Comparison of ENCODE assay signal across 22 cellular contexts in genomic region chr2:133509777-133510176, GRCh38. TPM values are rescaled to one million over a fixed set of nuclear protein-coding genes. Genes with fewer than 3 reads are reported as not detected.
"Had no signal": no experiment of that assay in that cellular context is flagged by ENCODE, and none has a peak within 500 bp of the region (broad histone marks: within the 10 kb centered on the region; RNA-seq: fewer than 3 reads in every experiment).

No MANE protein-coding gene starts in this region.

- ATAC-seq: heart right ventricle; left lobe of liver; naive thymus-derived CD8-positive, alpha-beta T cell; right cardiac atrium had no signal

- H3K4me3 Mint-ChIP-seq: naive thymus-derived CD8-positive, alpha-beta T cell; neural crest cell had no signal

- H3K4me3 ChIP-seq: coronary artery, dorsolateral prefrontal cortex, heart right ventricle, ovary, stomach, thoracic aorta, transverse colon had no signal

- H3K9me3 ChIP-seq: heart right ventricle, ovary, stomach, thoracic aorta, transverse colon had no signal

- H3K9me3 Mint-ChIP-seq: neural crest cell had no signal

- H3K36me3 ChIP-seq: heart right ventricle, ovary, stomach, thoracic aorta, transverse colon had no signal

- H3K27me3 ChIP-seq: dorsolateral prefrontal cortex, heart right ventricle, ovary, stomach, transverse colon had no signal

- H3K27ac ChIP-seq: coronary artery, dorsolateral prefrontal cortex, heart right ventricle, ovary, stomach, thoracic aorta, transverse colon had no signal

- DNase-seq: dorsolateral prefrontal cortex; effector memory CD4-positive, alpha-beta T cell; foreskin melanocyte; heart right ventricle; hypothalamus; mammary epithelial cell; naive thymus-derived CD8-positive, alpha-beta T cell; nucleus accumbens; ovary; right cardiac atrium; small intestine; stimulated activated CD4-positive, alpha-beta T cell treated with anti-CD3 and anti-CD28 coated beads, Interleukin-12 subunit alpha, Interleukin-12 subunit beta, amount 100 ng/mL, for 4 hours; stimulated activated naive CD4-positive, alpha-beta T cell; stomach; substantia nigra; transverse colon had no signal

- H3K27ac Mint-ChIP-seq: naive thymus-derived CD8-positive, alpha-beta T cell had no signal

- H3K36me3 Mint-ChIP-seq: naive thymus-derived CD8-positive, alpha-beta T cell had no signal

- FAIRE-seq: endometrium, islet of Langerhans, small intestine had no signal

- H3K4me1 Mint-ChIP-seq: naive thymus-derived CD8-positive, alpha-beta T cell had no signal

RNA-seq across cellular contexts. Expression of gene NCKAP5, which starts 58.5 kb away (rescaled TPM):
- total RNA-seq: naive thymus-derived CD8-positive, alpha-beta T cell had no signal
- polyA plus RNA-seq: naive thymus-derived CD8-positive, alpha-beta T cell had no signal
